ENCODE assay signal across 8 cellular contexts in the genomic region with DNA sequence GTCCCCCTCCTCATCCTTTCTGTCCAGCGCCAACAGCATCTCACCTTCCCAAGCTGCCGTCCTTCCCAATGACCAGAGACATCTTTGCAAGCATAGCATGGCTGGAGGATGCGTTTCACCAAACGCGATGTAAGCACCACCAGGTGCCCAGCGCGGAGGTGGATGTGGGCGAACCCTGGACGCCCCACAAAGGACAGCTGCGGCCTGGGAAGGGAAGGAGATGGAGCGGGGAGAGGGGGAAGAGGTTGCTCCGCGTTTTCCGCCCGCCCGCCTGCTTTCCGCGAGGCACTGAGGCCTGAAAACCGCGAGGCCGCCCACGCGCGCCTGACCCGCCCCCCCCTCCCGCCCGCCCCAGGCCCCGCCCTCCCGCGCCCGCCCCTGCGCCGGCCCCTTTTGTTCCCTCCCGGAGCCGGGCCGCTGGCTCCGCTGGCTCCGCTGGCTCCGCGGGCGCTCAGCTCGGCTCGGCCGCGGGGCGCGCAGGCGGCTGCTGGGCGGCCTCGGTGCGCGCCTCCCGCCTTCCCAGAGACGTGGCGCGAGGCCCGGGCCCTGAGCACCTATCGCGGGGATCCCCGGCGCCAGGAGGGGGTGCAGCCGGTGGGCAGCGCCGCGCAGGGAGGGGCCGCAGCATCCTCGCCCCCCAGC. TPM values are rescaled to one million over a fixed set of nuclear protein-coding genes. Genes with fewer than 3 reads are reported as not detected.
DNase-seq lines count a peak whose midpoint lies in the region; ATAC-seq lines count a peak whose summit lies in the region.

A gene (plus strand): TSS at position 390 of the 642 bp plus-strand sequence. CDS start 28,140 bp downstream, outside the sequence.

- peak; percentile 42 for ATAC-seq in GM18867 (IDR thresholded peaks at IDR 0.05; ENCODE audit: unreplicated experiment)
- peak; percentile 83 to 88 for ATAC-seq in naive thymus-derived CD8-positive, alpha-beta T cell
- peak; percentile 88 for ATAC-seq in stimulated activated effector memory CD8-positive, alpha-beta T cell treated with anti-CD3 and anti-CD28 coated beads, Interleukin-12 subunit alpha, Interleukin-12 subunit beta, amount 100 ng/mL, for 72 hours

- in situ Hi-C loops in ACHN (cut with HindIII; ENCODE audit: low pct_ligation_motif_present, low pct_unique_long_range_greater_than_20kb, low sequenced_read_pairs) = loop anchor here (25.0 kb wide), 1 partner anchor 98 kb away; no protein-coding TSS in a partner anchor

- H3K4me3 Mint-ChIP-seq in activated T-helper 2 cell treated with anti-CD3 and anti-CD28 coated beads, Interferon-gamma antibody, Interleukin-2, Interleukin-4, amounts not matched to agents 10 μg/mL and 5 μg/mL and 100 μg/mL, durations not matched to agents 14 hours and 24 hours and 36 hours (ENCODE audit: low read depth) = peak within 1 kb of the TSS; percentile 81
- peak within 1 kb of the TSS; percentile 79 to 93 (median 90) for H3K4me3 Mint-ChIP-seq in naive thymus-derived CD8-positive, alpha-beta T cell
- H3K4me3 Mint-ChIP-seq in stimulated activated effector memory CD8-positive, alpha-beta T cell treated with anti-CD3 and anti-CD28 coated beads, Interleukin-12 subunit alpha, Interleukin-12 subunit beta, amount 100 ng/mL, for 72 hours = peak within 1 kb of the TSS; percentile 69

- POLR2A ChIA-PET in naive thymus-derived CD8-positive, alpha-beta T cell (lab: Charles Lee) = interaction anchor here (1.1 to 1.5 kb wide), 3 partner anchors 19 to 91 kb away, joined by 4 to 6 read pairs (median 4); no protein-coding TSS in a partner anchor

- peaks cover 15% of the 10 kb centered on the region for H3K4me1 Mint-ChIP-seq in activated T-helper 2 cell treated with anti-CD3 and anti-CD28 coated beads, Interferon-gamma antibody, Interleukin-2, Interleukin-4, amounts not matched to agents 10 μg/mL and 5 μg/mL and 100 μg/mL, durations not matched to agents 14 hours and 24 hours and 36 hours (ENCODE audit: low read depth)
- peaks cover 15 to 33% (median 26%) of the 10 kb centered on the region in 4 donors for H3K4me1 Mint-ChIP-seq in naive thymus-derived CD8-positive, alpha-beta T cell
- peaks cover 38% of the 10 kb centered on the region for H3K4me1 Mint-ChIP-seq in stimulated activated effector memory CD8-positive, alpha-beta T cell treated with anti-CD3 and anti-CD28 coated beads, Interleukin-12 subunit alpha, Interleukin-12 subunit beta, amount 100 ng/mL, for 72 hours

- no peak within 1 kb of the TSS for H3K27ac Mint-ChIP-seq in activated T-helper 2 cell treated with anti-CD3 and anti-CD28 coated beads, Interferon-gamma antibody, Interleukin-2, Interleukin-4, amounts not matched to agents 10 μg/mL and 5 μg/mL and 100 μg/mL, durations not matched to agents 14 hours and 24 hours and 36 hours
- peak within 1 kb of the TSS in 8 of 10 donors; percentile 63 to 84 (median 69) for H3K27ac Mint-ChIP-seq in naive thymus-derived CD8-positive, alpha-beta T cell
- peak within 1 kb of the TSS; percentile 58 for H3K27ac Mint-ChIP-seq in stimulated activated effector memory CD8-positive, alpha-beta T cell treated with anti-CD3 and anti-CD28 coated beads, Interleukin-12 subunit alpha, Interleukin-12 subunit beta, amount 100 ng/mL, for 72 hours

- H3K36me3 Mint-ChIP-seq in activated T-helper 2 cell treated with anti-CD3 and anti-CD28 coated beads, Interferon-gamma antibody, Interleukin-2, Interleukin-4, amounts not matched to agents 10 μg/mL and 5 μg/mL and 100 μg/mL, durations not matched to agents 14 hours and 24 hours and 36 hours (ENCODE audit: low read depth) = no peaks in the 10 kb centered on the region
- H3K36me3 Mint-ChIP-seq in naive thymus-derived CD8-positive, alpha-beta T cell = peaks cover 0 to 2% (median 0%) of the 10 kb centered on the region in 3 donors
- H3K36me3 Mint-ChIP-seq in stimulated activated effector memory CD8-positive, alpha-beta T cell treated with anti-CD3 and anti-CD28 coated beads, Interleukin-12 subunit alpha, Interleukin-12 subunit beta, amount 100 ng/mL, for 72 hours = peaks cover 7% of the 10 kb centered on the region

- peaks cover 37% of the 10 kb centered on the region for H3K27me3 Mint-ChIP-seq in activated T-helper 2 cell treated with anti-CD3 and anti-CD28 coated beads, Interferon-gamma antibody, Interleukin-2, Interleukin-4, amounts not matched to agents 10 μg/mL and 5 μg/mL and 100 μg/mL, durations not matched to agents 14 hours and 24 hours and 36 hours (ENCODE audit: low read depth)
- peaks cover 0 to 19% (median 0%) of the 10 kb centered on the region in 5 donors for H3K27me3 Mint-ChIP-seq in naive thymus-derived CD8-positive, alpha-beta T cell

- no peaks in the 10 kb centered on the region for H3K9me3 Mint-ChIP-seq in activated T-helper 2 cell treated with anti-CD3 and anti-CD28 coated beads, Interferon-gamma antibody, Interleukin-2, Interleukin-4, amounts not matched to agents 10 μg/mL and 5 μg/mL and 100 μg/mL, durations not matched to agents 14 hours and 24 hours and 36 hours
- no peaks in the 10 kb centered on the region for H3K9me3 Mint-ChIP-seq in naive thymus-derived CD8-positive, alpha-beta T cell
- no peaks in the 10 kb centered on the region for H3K9me3 Mint-ChIP-seq in stimulated activated effector memory CD8-positive, alpha-beta T cell treated with anti-CD3 and anti-CD28 coated beads, Interleukin-12 subunit alpha, Interleukin-12 subunit beta, amount 100 ng/mL, for 72 hours

- peak; percentile 84 for DNase-seq in ACHN
- DNase-seq in HUDEP-2 (lab: John Stamatoyannopoulos, UW; ENCODE audit: unreplicated experiment in 76 of 76) = peak in 69 of 76 experiments; percentile 9 to 83 (median 66)
- peak; percentile 82 for DNase-seq in RKO (ENCODE audit: low spot score)
- peak; percentile 58 for DNase-seq in activated T-helper 2 cell treated with anti-CD3 and anti-CD28 coated beads, Interferon-gamma antibody, Interleukin-2, Interleukin-4, amounts not matched to agents 10 μg/mL and 5 μg/mL and 100 μg/mL, durations not matched to agents 14 hours and 24 hours and 36 hours (ENCODE audit: low spot score)
- peak; percentile 67 for DNase-seq in fibroblast of peridontal ligament (ENCODE audit: extremely low read depth)
- peak; percentile 53 to 81 (median 69) for DNase-seq in naive thymus-derived CD8-positive, alpha-beta T cell
- peak; percentile 57 to 81 for DNase-seq in stimulated activated effector memory CD8-positive, alpha-beta T cell treated with anti-CD3 and anti-CD28 coated beads, Interleukin-12 subunit alpha, Interleukin-12 subunit beta, amount 100 ng/mL, for 72 hours (ENCODE audit: low spot score in 2 of 2)

- intact Hi-C loops in activated T-helper 2 cell treated with anti-CD3 and anti-CD28 coated beads, Interferon-gamma antibody, Interleukin-2, Interleukin-4, amounts not matched to agents 10 μg/mL and 5 μg/mL and 100 μg/mL, durations not matched to agents 14 hours and 24 hours and 36 hours (cut with micrococcal nuclease) = loop anchor here (1.0 kb wide), 1 partner anchor 19 kb away; no protein-coding TSS in a partner anchor

RNA-seq across cellular contexts. Expression of the gene that starts here (rescaled TPM):
- 2.1 and 2.7 TPM in 2 replicates for total RNA-seq in activated T-helper 2 cell treated with anti-CD3 and anti-CD28 coated beads, Interferon-gamma antibody, Interleukin-2, Interleukin-4, amounts not matched to agents 10 μg/mL and 5 μg/mL and 100 μg/mL, durations not matched to agents 14 hours and 24 hours and 36 hours
- 1 to 10 TPM; 4.9 to 5.2 TPM for total RNA-seq in naive thymus-derived CD8-positive, alpha-beta T cell
- under 1 TPM; 0.20 to 0.32 (median 0.23) TPM for polyA plus RNA-seq in naive thymus-derived CD8-positive, alpha-beta T cell

Comparison
In these comparisons a context has a peak if more than half of its experiments do, and no peak if none do; other contexts are left out.
1. Peak in every context shown above with its lines: DNase-seq and ATAC-seq.